ENCODE assay signal across 22 cellular contexts in the genomic region with DNA sequence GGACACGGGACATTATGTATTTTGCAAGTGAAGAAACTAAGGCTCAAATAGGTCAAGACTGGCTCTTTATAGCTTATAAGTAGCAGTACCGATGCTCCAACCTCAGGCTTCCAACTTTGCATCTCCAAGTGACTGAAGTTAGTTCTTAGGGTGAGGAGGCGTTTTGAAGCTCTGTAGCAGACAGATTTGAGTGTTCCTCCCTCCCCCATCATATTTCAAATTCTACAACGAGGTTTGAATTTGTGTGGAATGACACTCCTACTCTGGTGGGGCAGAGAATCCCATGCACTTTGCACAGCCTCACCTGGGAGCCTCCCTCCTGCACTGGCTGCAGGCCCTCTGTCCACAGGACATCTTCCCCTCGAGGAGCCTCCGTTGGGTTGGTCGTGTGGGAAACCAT.
A peak's percentile ranks its signal among the peaks of the same experiment; 100 is the strongest.
DNase-seq lines count a peak whose midpoint lies in the region; ATAC-seq and TF ChIP-seq lines count a peak whose summit lies in the region.
"Had no signal": no experiment of that assay in that cellular context is flagged by ENCODE, and none has a peak within 500 bp of the region (broad histone marks: within the 10 kb centered on the region; RNA-seq: fewer than 3 reads in every experiment).

No MANE protein-coding gene starts in this region.

- no peak for TF ChIP-seq EP300 in suprapubic skin (IDR thresholded peaks at IDR 0.05)

- 71% methylated on average over 7 of the region's 7 CpGs for WGBS in suprapubic skin

- peak overlapping the region; percentile 49 to 93 (median 87); a peak in 21 of 22 replicates for H3K4me2 ChIP-seq in BLaER1 treated with 17β-estradiol and CSF1 and Interleukin-3, amounts not matched to agents 10 nM and 100 nM

- peaks cover 17 to 71% (median 66%) of the 10 kb centered on the region in 10 experiments; a peak in 19 of 20 replicates for H3K4me1 ChIP-seq in BLaER1 treated with 17β-estradiol and CSF1 and Interleukin-3, amounts not matched to agents 10 nM and 100 nM
- H3K4me1 ChIP-seq in suprapubic skin = peaks cover 36% of the 10 kb centered on the region
- H3K4me1 ChIP-seq: BE2C had no signal

- no peak for TF ChIP-seq CTCF in suprapubic skin (IDR thresholded peaks at IDR 0.05)

- no peaks in the 10 kb centered on the region for H3K9me3 ChIP-seq in BLaER1 treated with 17β-estradiol and CSF1 and Interleukin-3, amounts not matched to agents 10 nM and 100 nM (replicated peaks in 1 of 11)
- no peaks in the 10 kb centered on the region for H3K9me3 ChIP-seq in suprapubic skin
- H3K9me3 ChIP-seq: BE2C had no signal

- H4K20me1 ChIP-seq in BLaER1 treated with 17β-estradiol and CSF1 and Interleukin-3, amounts not matched to agents 10 nM and 100 nM = 0 out of 22 replicates have a peak, but pooled peaks cover 0 to 11% (median 0%) of the 10 kb centered on the region in 11 experiments

- H3K27ac ChIP-seq in BLaER1 treated with 17β-estradiol and CSF1 and Interleukin-3, amounts not matched to agents 10 nM and 100 nM = peak overlapping the region in 5 of 11 experiments; percentile 18 to 61 (median 54); a peak in 8 of 22 replicates
- H3K27ac ChIP-seq in suprapubic skin = no peak overlapping the region

- TF ChIP-seq POLR2A in suprapubic skin (IDR thresholded peaks at IDR 0.05) = no peak

- no peak for ATAC-seq in GM19351 (IDR thresholded peaks at IDR 0.05; ENCODE audit: unreplicated experiment)
- ATAC-seq: GM12878 had no signal

- DNase-seq in head of caudate nucleus (peak in 22 of 42 donors; percentile 9 to 77 (median 30)), putamen (ENCODE audit: low spot score) (peak; percentile 61), suprapubic skin (ENCODE audit: low spot score in 2 of 2) (peak; percentile 0 to 32), NCI-H510A (lab: John Stamatoyannopoulos, UW) (no peak), cortex of kidney (lab: John Stamatoyannopoulos, UW) (no peak)
- DNase-seq in activated CD4-positive, alpha-beta T cell treated with anti-CD3 and anti-CD28 coated beads, Interleukin-2, amount 50 U/mL, for 1 hour = no peak
- DNase-seq: 8988T; ACHN; BE2C; C1 segment of cervical spinal cord; CD4-positive, CD25-positive, alpha-beta regulatory T cell; CD8-positive, alpha-beta memory T cell; COR-L47; DMS 273 treated with DMSO at 0.1 percent for 48 hours; DMS153; DMS53; DMS79; DND-41; GDM1 had no signal

- intact Hi-C loops in head of caudate nucleus (cut with DNase I) = no loop called here

- peak overlapping the region in 1 of 11 experiments; percentile 27; a peak in 2 of 22 replicates for H3K9ac ChIP-seq in BLaER1 treated with 17β-estradiol and CSF1 and Interleukin-3, amounts not matched to agents 10 nM and 100 nM

- peak overlapping the region in 3 of 10 experiments; percentile 2 to 26 (median 9); a peak in 2 of 20 replicates for H3K4me3 ChIP-seq in BLaER1 treated with 17β-estradiol and CSF1 and Interleukin-3, amounts not matched to agents 10 nM and 100 nM
- H3K4me3 ChIP-seq in suprapubic skin = no peak overlapping the region
- H3K4me3 ChIP-seq: GM12878 had no signal

- H3K27me3 ChIP-seq in BLaER1 treated with 17β-estradiol and CSF1 and Interleukin-3, amounts not matched to agents 10 nM and 100 nM = peaks cover 0 to 16% (median 0%) of the 10 kb centered on the region in 11 experiments; a peak in 3 of 22 replicates
- no peaks in the 10 kb centered on the region for H3K27me3 ChIP-seq in suprapubic skin

- no peaks in the 10 kb centered on the region for H3K36me3 ChIP-seq in BLaER1 treated with 17β-estradiol and CSF1 and Interleukin-3, amounts not matched to agents 10 nM and 100 nM
- no peaks in the 10 kb centered on the region for H3K36me3 ChIP-seq in suprapubic skin
- H3K36me3 ChIP-seq: BE2C had no signal

Comparison
In these comparisons a context has a peak if more than half of its experiments do, and no peak if none do; other contexts are left out.
1. DNase-seq: peak in head of caudate nucleus (22 of 42), putamen (single experiment) and suprapubic skin (2 of 2); none in NCI-H510A (single experiment), cortex of kidney (single experiment) and activated CD4-positive, alpha-beta T cell treated with anti-CD3 and anti-CD28 coated beads, Interleukin-2, amount 50 U/mL, for 1 hour (single experiment).